1 cellular context compared by ENCODE assay signal in the genomic region with DNA sequence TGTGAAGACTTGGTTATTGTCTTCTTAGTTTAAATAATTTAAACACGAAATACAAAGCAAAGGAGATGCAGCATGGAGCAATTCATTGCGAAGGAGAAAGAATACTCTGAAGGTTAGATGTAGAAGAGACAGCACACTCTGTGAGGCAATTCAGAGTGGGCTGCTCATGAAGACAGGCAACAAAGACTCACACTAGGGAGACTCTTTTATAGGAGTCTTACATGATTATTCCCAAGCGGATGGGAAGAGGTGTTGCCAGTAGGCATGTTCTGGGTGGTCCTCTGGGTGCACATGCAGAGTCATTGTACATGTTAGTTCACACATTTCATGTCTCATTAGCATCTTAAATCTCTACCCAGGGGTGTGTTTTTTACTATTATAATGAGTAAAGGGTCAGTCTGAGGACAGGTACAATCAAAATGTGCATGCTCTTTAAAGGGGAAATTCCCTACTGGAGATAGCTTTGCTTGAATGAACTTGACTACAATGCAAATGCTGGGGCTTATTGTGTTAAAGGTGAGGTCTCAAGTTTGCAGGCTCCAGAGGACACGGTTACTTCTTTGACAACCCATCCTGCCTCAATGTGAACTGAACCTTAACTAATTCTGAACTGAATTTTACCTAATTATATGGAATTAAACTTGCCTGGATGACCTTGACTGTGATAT.
TF ChIP-seq lines count a peak whose summit lies in the region.

No MANE protein-coding gene starts in this region.

TF ChIP-seq in H1, 55 proteins besides CTCF, POLR2A, EP300 and RAD21 (continued from another document):
- TF ChIP-seq, protein P1, sequence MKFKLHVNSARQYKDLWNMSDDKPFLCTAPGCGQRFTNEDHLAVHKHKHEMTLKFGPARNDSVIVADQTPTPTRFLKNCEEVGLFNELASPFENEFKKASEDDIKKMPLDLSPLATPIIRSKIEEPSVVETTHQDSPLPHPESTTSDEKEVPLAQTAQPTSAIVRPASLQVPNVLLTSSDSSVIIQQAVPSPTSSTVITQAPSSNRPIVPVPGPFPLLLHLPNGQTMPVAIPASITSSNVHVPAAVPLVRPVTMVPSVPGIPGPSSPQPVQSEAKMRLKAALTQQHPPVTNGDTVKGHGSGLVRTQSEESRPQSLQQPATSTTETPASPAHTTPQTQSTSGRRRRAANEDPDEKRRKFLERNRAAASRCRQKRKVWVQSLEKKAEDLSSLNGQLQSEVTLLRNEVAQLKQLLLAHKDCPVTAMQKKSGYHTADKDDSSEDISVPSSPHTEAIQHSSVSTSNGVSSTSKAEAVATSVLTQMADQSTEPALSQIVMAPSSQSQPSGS (IDR thresholded peaks at IDR 0.05; ENCODE audit: low read length) = no peak
- TF ChIP-seq, protein P2, sequence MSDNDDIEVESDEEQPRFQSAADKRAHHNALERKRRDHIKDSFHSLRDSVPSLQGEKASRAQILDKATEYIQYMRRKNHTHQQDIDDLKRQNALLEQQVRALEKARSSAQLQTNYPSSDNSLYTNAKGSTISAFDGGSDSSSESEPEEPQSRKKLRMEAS (IDR thresholded peaks at IDR 0.05) = no peak
- TF ChIP-seq EGR1 (IDR thresholded peaks at IDR 0.05; ENCODE audit: borderline replicate concordance, low read depth, low read length) = no peak
- no peak for TF ChIP-seq POLR2AphosphoS5 (IDR thresholded peaks at IDR 0.05; ENCODE audit: low read depth, low read length)
